In genomic region chr5:96657068-96657467, GRCh38 we compare ENCODE assay signal across 7 cellular contexts. TPM values are rescaled to one million over a fixed set of nuclear protein-coding genes. Genes with fewer than 3 reads are reported as not detected.
DNase-seq lines count a peak whose midpoint lies in the region; FAIRE-seq and TF ChIP-seq lines count a peak whose summit lies in the region.

No MANE protein-coding gene starts in this region.

- H3K4me2 ChIP-seq in hepatocyte: no peak overlapping the region
- H3K4me2 ChIP-seq in neural progenitor cell: no peak overlapping the region

- H3K4me1 ChIP-seq in HEK293 (ENCODE audit: control insufficient read depth, insufficient read depth, low read length) (peaks cover 4% of the 10 kb centered on the region), hepatocyte (ENCODE audit: insufficient read depth) (peaks cover 30% of the 10 kb centered on the region), neural progenitor cell (peaks cover 8% of the 10 kb centered on the region)

- H3K4me3 Mint-ChIP-seq in activated T-cell treated with anti-CD3 and anti-CD28 coated beads, Interleukin-2, amount 50 U/mL, for 24 hours: no peak overlapping the region
- H3K4me3 Mint-ChIP-seq in neural progenitor cell: no peak overlapping the region

- no peak for TF ChIP-seq CTCF in HEK293 (tag by site-specific recombination; IDR thresholded peaks at IDR 0.05)
- TF ChIP-seq CTCF in hepatocyte (IDR thresholded peaks at IDR 0.05; ENCODE audit: poor library complexity): no peak
- TF ChIP-seq CTCF in neural progenitor cell (IDR thresholded peaks at IDR 0.05): no peak

- H3K27me3 ChIP-seq in hepatocyte: no peaks in the 10 kb centered on the region
- H3K27me3 ChIP-seq in neural progenitor cell: peaks cover 20% of the 10 kb centered on the region

- no peak overlapping the region for H3K9ac ChIP-seq in neural progenitor cell

- H3K27me3 Mint-ChIP-seq in activated T-cell treated with anti-CD3 and anti-CD28 coated beads, Interleukin-2, amount 50 U/mL, for 24 hours: peaks cover 47% of the 10 kb centered on the region
- H3K27me3 Mint-ChIP-seq in neural progenitor cell (ENCODE audit: insufficient read depth, low read depth): peaks cover 8% of the 10 kb centered on the region

- no peak overlapping the region for H2AFZ ChIP-seq in hepatocyte
- H2AFZ ChIP-seq in neural progenitor cell (replicated peaks): no peak overlapping the region

- no peaks in the 10 kb centered on the region for H3K36me3 Mint-ChIP-seq in activated T-cell treated with anti-CD3 and anti-CD28 coated beads, Interleukin-2, amount 50 U/mL, for 24 hours (ENCODE audit: low read depth)
- no peaks in the 10 kb centered on the region for H3K36me3 Mint-ChIP-seq in neural progenitor cell

- no peaks in the 10 kb centered on the region for H3K9me3 Mint-ChIP-seq in activated T-cell treated with anti-CD3 and anti-CD28 coated beads, Interleukin-2, amount 50 U/mL, for 24 hours
- H3K9me3 Mint-ChIP-seq in neural progenitor cell: no peaks in the 10 kb centered on the region

- no peaks in the 10 kb centered on the region for H4K20me1 ChIP-seq in hepatocyte (ENCODE audit: insufficient read depth, poor library complexity, severe bottlenecking)
- no peaks in the 10 kb centered on the region for H4K20me1 ChIP-seq in neural progenitor cell (ENCODE audit: low read depth)

- peak overlapping the region; percentile 6 for H3K27ac Mint-ChIP-seq in activated T-cell treated with anti-CD3 and anti-CD28 coated beads, Interleukin-2, amount 50 U/mL, for 24 hours
- no peak overlapping the region for H3K27ac Mint-ChIP-seq in neural progenitor cell

- FAIRE-seq in GM18507 (lab: Jason Lieb, UNC): peak; percentile 88

- no peaks in the 10 kb centered on the region for H3K9me2 ChIP-seq in hepatocyte (replicated peaks; ENCODE audit: insufficient read depth)

- peaks cover 12% of the 10 kb centered on the region for H3F3A ChIP-seq in neural progenitor cell (ENCODE audit: low read depth)

- no peak overlapping the region for H3K4me3 ChIP-seq in HEK293 (ENCODE audit: low read depth, low read length)
- no peak overlapping the region for H3K4me3 ChIP-seq in hepatocyte
- H3K4me3 ChIP-seq in neural progenitor cell: no peak overlapping the region

- WGBS in hepatocyte (ENCODE audit: low lambda C conversion rate, missing lambda C conversion rate): 74% methylated on average over 3 of the region's 3 CpGs

- DNase-seq in GM18507 (ENCODE audit: extremely low spot score, insufficient read length, low read depth) (peak; percentile 29), M059J (ENCODE audit: low read depth) (peak; percentile 96), hepatocyte (ENCODE audit: low spot score) (peak; percentile 58), Ammon's horn (ENCODE audit: low spot score) (no peak), neural progenitor cell (ENCODE audit: low spot score) (no peak)
- no peak for DNase-seq in activated T-cell treated with anti-CD3 and anti-CD28 coated beads, Interleukin-2, amount 50 U/mL, for 24 hours

- H3K36me3 ChIP-seq in HEK293 (ENCODE audit: control insufficient read depth in 2 of 2, insufficient read depth in 1 of 2, low read length in 2 of 2) (no peaks in the 10 kb centered on the region), hepatocyte (replicated peaks; ENCODE audit: insufficient read depth, low read depth) (no peaks in the 10 kb centered on the region), neural progenitor cell (no peaks in the 10 kb centered on the region)

- H3K9me3 ChIP-seq in HEK293 (ENCODE audit: control insufficient read depth, insufficient read depth, low read depth, low read length): no peaks in the 10 kb centered on the region
- H3K9me3 ChIP-seq in hepatocyte (ENCODE audit: low read depth): no peaks in the 10 kb centered on the region
- no peaks in the 10 kb centered on the region for H3K9me3 ChIP-seq in neural progenitor cell (ENCODE audit: low read depth)

- H3K79me2 ChIP-seq in hepatocyte (no peaks in the 10 kb centered on the region), neural progenitor cell (ENCODE audit: low read depth) (no peaks in the 10 kb centered on the region)

- POLR2A ChIA-PET in HEK293 (lab: Yijun Ruan, JAX): no interaction called here

- no peak overlapping the region for H3K27ac ChIP-seq in HEK293 (ENCODE audit: extremely low read depth, low read depth, low read length)
- peak overlapping the region; percentile 20 for H3K27ac ChIP-seq in hepatocyte
- no peak overlapping the region for H3K27ac ChIP-seq in neural progenitor cell

- H3K4me1 Mint-ChIP-seq in activated T-cell treated with anti-CD3 and anti-CD28 coated beads, Interleukin-2, amount 50 U/mL, for 24 hours (ENCODE audit: low read depth): peaks cover 39% of the 10 kb centered on the region
- H3K4me1 Mint-ChIP-seq in neural progenitor cell: peaks cover 7% of the 10 kb centered on the region

- CTCF ChIA-PET in HEK293 (lab: Yijun Ruan, JAX): interaction anchor here (0.6 to 0.7 kb wide), 3 partner anchors 43 to 467 kb away, joined by 3 read pairs; no protein-coding TSS in a partner anchor

TF ChIP-seq in HEK293, 187 proteins besides CTCF, POLR2A, EP300 and RAD21:
- no peak for TF ChIP-seq PRDM1 (tag by site-specific recombination; IDR thresholded peaks at IDR 0.05)
- peak; percentile 37; the same call in 1 of the 2 replicates for TF ChIP-seq ZNF366 (tag by site-specific recombination; conservative IDR thresholded peaks at IDR 0.05)
- peak; percentile 36; the same call in 1 of the 2 replicates for TF ChIP-seq ZNF629 (tag by site-specific recombination; IDR thresholded peaks at IDR 0.05)
- peak; percentile 47; the same call in 1 of the 2 replicates for TF ChIP-seq KLF1 (tag by site-specific recombination; IDR thresholded peaks at IDR 0.05)
- TF ChIP-seq ZEB2 (tag by site-specific recombination; IDR thresholded peaks at IDR 0.05): peak; percentile 29; the same call in 1 of the 2 replicates
- 0 out of 2 replicates have a peak, but pooled peaks have one; percentile 12 for TF ChIP-seq ZNF623 (tag by site-specific recombination; IDR thresholded peaks at IDR 0.05)
- TF ChIP-seq, protein P1, sequence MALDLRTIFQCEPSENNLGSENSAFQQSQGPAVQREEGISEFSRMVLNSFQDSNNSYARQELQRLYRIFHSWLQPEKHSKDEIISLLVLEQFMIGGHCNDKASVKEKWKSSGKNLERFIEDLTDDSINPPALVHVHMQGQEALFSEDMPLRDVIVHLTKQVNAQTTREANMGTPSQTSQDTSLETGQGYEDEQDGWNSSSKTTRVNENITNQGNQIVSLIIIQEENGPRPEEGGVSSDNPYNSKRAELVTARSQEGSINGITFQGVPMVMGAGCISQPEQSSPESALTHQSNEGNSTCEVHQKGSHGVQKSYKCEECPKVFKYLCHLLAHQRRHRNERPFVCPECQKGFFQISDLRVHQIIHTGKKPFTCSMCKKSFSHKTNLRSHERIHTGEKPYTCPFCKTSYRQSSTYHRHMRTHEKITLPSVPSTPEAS (tag by site-specific recombination; IDR thresholded peaks at IDR 0.05): no peak
- TF ChIP-seq, protein P2, sequence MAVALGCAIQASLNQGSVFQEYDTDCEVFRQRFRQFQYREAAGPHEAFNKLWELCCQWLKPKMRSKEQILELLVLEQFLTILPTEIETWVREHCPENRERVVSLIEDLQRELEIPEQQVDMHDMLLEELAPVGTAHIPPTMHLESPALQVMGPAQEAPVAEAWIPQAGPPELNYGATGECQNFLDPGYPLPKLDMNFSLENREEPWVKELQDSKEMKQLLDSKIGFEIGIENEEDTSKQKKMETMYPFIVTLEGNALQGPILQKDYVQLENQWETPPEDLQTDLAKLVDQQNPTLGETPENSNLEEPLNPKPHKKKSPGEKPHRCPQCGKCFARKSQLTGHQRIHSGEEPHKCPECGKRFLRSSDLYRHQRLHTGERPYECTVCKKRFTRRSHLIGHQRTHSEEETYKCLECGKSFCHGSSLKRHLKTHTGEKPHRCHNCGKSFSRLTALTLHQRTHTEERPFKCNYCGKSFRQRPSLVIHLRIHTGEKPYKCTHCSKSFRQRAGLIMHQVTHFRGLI (tag by site-specific recombination; IDR thresholded peaks at IDR 0.05): no peak
- TF ChIP-seq ZNF416 (tag by site-specific recombination; IDR thresholded peaks at IDR 0.05): no peak
- TF ChIP-seq SP7 (tag by site-specific recombination; IDR thresholded peaks at IDR 0.05): peak; percentile 34; the same call in 1 of the 2 replicates
- TF ChIP-seq ZNF660 (tag by site-specific recombination; IDR thresholded peaks at IDR 0.05): peak; percentile 77
- no peak for TF ChIP-seq ZNF19 (tag by site-specific recombination; IDR thresholded peaks at IDR 0.05; ENCODE audit: low read depth)
- TF ChIP-seq KLF7 (tag by site-specific recombination; IDR thresholded peaks at IDR 0.05; ENCODE audit: borderline replicate concordance): 0 out of 2 replicates have a peak, but pooled peaks have one; percentile 50
- no peak for TF ChIP-seq ZNF843 (tag by site-specific recombination; IDR thresholded peaks at IDR 0.05)
- TF ChIP-seq ZNF362 (tag by site-specific recombination; IDR thresholded peaks at IDR 0.05): peak; percentile 59; the same call in 1 of the 2 replicates

RNA-seq across cellular contexts. Expression of gene CAST, which starts 5.1 kb away (rescaled TPM):
- total RNA-seq in M059J (2014; rRNA removed; shearing (Covaris generic)): 88.2 and 149 TPM in 2 replicates
- total RNA-seq in hepatocyte (177 and 195 TPM in 2 replicates), neural progenitor cell (ENCODE audit: low replicate concordance) (49.8 and 64.6 TPM in 2 replicates)
- 140 and 169 TPM in 2 replicates for polyA plus RNA-seq in hepatocyte

Comparison
In these comparisons a context has a peak if more than half of its experiments do, and no peak if none do; other contexts are left out.
1. DNase-seq: peak in GM18507 (single experiment), M059J (single experiment) and hepatocyte (single experiment); none in activated T-cell treated with anti-CD3 and anti-CD28 coated beads, Interleukin-2, amount 50 U/mL, for 24 hours (single experiment), Ammon's horn (single experiment) and neural progenitor cell (single experiment).